8 cellular contexts compared by ENCODE assay signal in the genomic region with DNA sequence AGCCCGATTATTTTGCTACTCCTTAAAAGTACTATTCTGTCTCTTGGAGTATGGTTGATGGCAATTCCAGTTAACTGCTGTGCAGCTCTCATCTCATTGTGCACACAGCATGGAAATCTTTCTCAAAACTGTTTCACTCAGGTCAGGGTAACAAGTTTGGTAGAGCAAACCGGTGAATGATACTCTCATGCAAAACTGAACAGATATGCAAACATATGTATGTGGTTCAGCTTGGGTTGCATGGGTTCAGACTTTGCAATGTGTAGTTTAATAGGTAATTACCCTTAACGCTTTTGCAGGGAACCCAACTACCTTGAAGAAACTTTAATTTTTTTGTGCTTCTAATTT. TPM values are rescaled to one million over a fixed set of nuclear protein-coding genes. Genes with fewer than 3 reads are reported as not detected.
A peak's percentile ranks its signal among the peaks of the same experiment; 100 is the strongest.
DNase-seq lines count a peak whose midpoint lies in the region; ATAC-seq and TF ChIP-seq lines count a peak whose summit lies in the region.

No MANE protein-coding gene starts in this region.

- H3T11ph ChIP-seq in H9 (ENCODE audit: low read length), result no peak overlapping the region

- H3K36me3 Mint-ChIP-seq in H9 (ENCODE audit: insufficient read depth in 1 of 3, low read depth in 3 of 3), result peaks cover 3 to 18% (median 11%) of the 10 kb centered on the region in 3 experiments

- in situ Hi-C loops in KBM-7 (cut with MboI; ENCODE audit: low pct_unique_long_range_greater_than_20kb, low sequenced_read_pairs), result no loop called here

- H3K27me3 ChIP-seq in H9 (ENCODE audit: insufficient read depth, low read length) (no peaks in the 10 kb centered on the region), ascending aorta (no peaks in the 10 kb centered on the region), lower lobe of right lung (ENCODE audit: low read depth) (no peaks in the 10 kb centered on the region)

- no peak overlapping the region for H2AFZ ChIP-seq in H9 (ENCODE audit: low read length)

- H3K79me2 ChIP-seq in H9 (ENCODE audit: insufficient read depth, low read length), result no peaks in the 10 kb centered on the region

- no peaks in the 10 kb centered on the region for H4K20me1 ChIP-seq in H9 (ENCODE audit: control insufficient read depth, insufficient read depth, insufficient read length)

- H3K9me3 ChIP-seq in H9 (ENCODE audit: control insufficient read depth, low read depth, low read length) (no peaks in the 10 kb centered on the region), ascending aorta (no peaks in the 10 kb centered on the region), lower lobe of right lung (no peaks in the 10 kb centered on the region)

- ATAC-seq in lower lobe of right lung, result no peak
- ATAC-seq in HG02970 (IDR thresholded peaks at IDR 0.05; ENCODE audit: low FRiP score, unreplicated experiment), result no peak

- H3K79me1 ChIP-seq in H9 (ENCODE audit: insufficient read depth, low read depth, low read length, poor library complexity, severe bottlenecking), result no peaks in the 10 kb centered on the region

- WGBS in H9 (ENCODE audit: extremely low coverage, insufficient read length, low lambda C conversion rate), result no CpG with 5 or more reads among the region's 3 CpGs

- H3K23me2 ChIP-seq in H9 (ENCODE audit: insufficient read length, low read depth, low read length, poor library complexity, severe bottlenecking), result peaks cover 5% of the 10 kb centered on the region

- TF ChIP-seq CTCF in 22Rv1 (IDR thresholded peaks at IDR 0.05) (no peak), H9 (conservative IDR thresholded peaks at IDR 0.05) (no peak), ascending aorta (IDR thresholded peaks at IDR 0.05) (no peak), lower lobe of right lung (IDR thresholded peaks at IDR 0.05) (no peak)

- no peak overlapping the region for H4K91ac ChIP-seq in H9 (ENCODE audit: insufficient read length, low read depth, low read length)

- peak overlapping the region; percentile 87 for H3K4me2 ChIP-seq in H9 (ENCODE audit: insufficient read depth, insufficient read length, low read length)

- H3K4me3 Mint-ChIP-seq in H9, result peak overlapping the region; percentile 89 to 92

- no peak overlapping the region for H3K4ac ChIP-seq in H9 (ENCODE audit: low read depth, low read length)

- no peak overlapping the region for H4K5ac ChIP-seq in H9 (ENCODE audit: insufficient read length, low read depth, low read length)

- peak overlapping the region; percentile 92 to 94 for H3K4me3 ChIP-seq in ascending aorta
- H3K4me3 ChIP-seq in lower lobe of right lung, result peak overlapping the region; percentile 93

- intact Hi-C loops in ascending aorta (cut with DNase I), result loop anchor here (2.0 to 10.0 kb wide), 3 partner anchors 74 to 548 kb away; a partner anchor contains a TSS
- intact Hi-C loops in lower lobe of right lung (cut with DNase I), result no loop called here

- peak overlapping the region; percentile 89 for H3K27ac ChIP-seq in 22Rv1
- H3K27ac ChIP-seq in H9 (ENCODE audit: insufficient read length, low read depth, low read length), result no peak overlapping the region
- peak overlapping the region; percentile 96 to 99 for H3K27ac ChIP-seq in ascending aorta
- peak overlapping the region; percentile 94 for H3K27ac ChIP-seq in lower lobe of right lung

- no peak overlapping the region for H3K9ac ChIP-seq in H9 (ENCODE audit: extremely low read depth, insufficient read length, low read length)

- H2BK20ac ChIP-seq in H9 (ENCODE audit: low read depth, low read length, poor library complexity, severe bottlenecking), result no peak overlapping the region

- no peak overlapping the region for H4K8ac ChIP-seq in H9 (replicated peaks; ENCODE audit: insufficient read length, low read depth, low read length)

- H3K4me1 ChIP-seq in H9 (ENCODE audit: insufficient read depth, low read length) (peaks cover 6% of the 10 kb centered on the region; the same call in 1 of the 2 replicates), ascending aorta (peaks cover 3 to 20% of the 10 kb centered on the region in 2 donors), lower lobe of right lung (peaks cover 16% of the 10 kb centered on the region)

- H2BK120ac ChIP-seq in H9 (ENCODE audit: low read depth, low read length, poor library complexity, severe bottlenecking), result no peak overlapping the region

- H3K9me3 Mint-ChIP-seq in H9, result no peaks in the 10 kb centered on the region; a peak in 1 of 5 replicates

- H3K23ac ChIP-seq in H9 (ENCODE audit: insufficient read length, low read depth, low read length), result no peak overlapping the region

- H2BK12ac ChIP-seq in H9 (ENCODE audit: insufficient read length, low read depth, low read length), result no peak overlapping the region

- H3K27ac Mint-ChIP-seq in H9, result peak overlapping the region in 2 of 3 experiments; percentile 7 to 81; a peak in 2 of 7 replicates

- no peak overlapping the region for H2BK15ac ChIP-seq in H9 (ENCODE audit: low read depth, low read length)

- no peak overlapping the region for H3K56ac ChIP-seq in H9 (ENCODE audit: insufficient read length, low read depth, low read length)

- DNase-seq in H9, result no peak
- no peak for DNase-seq in ascending aorta (ENCODE audit: low spot score in 2 of 2)
- no peak for DNase-seq in lower lobe of right lung
- no peak for DNase-seq in H4 (ENCODE audit: low spot score)
- no peak for DNase-seq in NCI-H1417 treated with DMSO at 0.1 percent for 48 hours (lab: John Stamatoyannopoulos, UW)
- no peak for DNase-seq in KBM-7

- peaks cover 26 to 30% of the 10 kb centered on the region in 2 experiments for H3K4me1 Mint-ChIP-seq in H9

- no peaks in the 10 kb centered on the region for H3K27me3 Mint-ChIP-seq in H9 (ENCODE audit: low read depth)

- H2AK5ac ChIP-seq in H9 (ENCODE audit: insufficient read length, low read length), result no peak overlapping the region

- no peak overlapping the region for H3K14ac ChIP-seq in H9 (ENCODE audit: insufficient read depth, low read length)

- no peak overlapping the region for H2BK5ac ChIP-seq in H9 (ENCODE audit: insufficient read length, low read length)

- no peak overlapping the region for H3K18ac ChIP-seq in H9 (ENCODE audit: insufficient read length, low read depth, low read length)

- H3K36me3 ChIP-seq in ascending aorta, result peaks cover 28 to 33% of the 10 kb centered on the region in 2 donors
- H3K36me3 ChIP-seq in lower lobe of right lung, result peaks cover 26% of the 10 kb centered on the region

RNA-seq across cellular contexts. Expression of a gene that starts 2.2 kb away (rescaled TPM):
- total RNA-seq in H9 (2021) (22.8 and 25.0 TPM in 2 replicates), ascending aorta (111 TPM), lower lobe of right lung (13.6 TPM)
- total RNA-seq in H4 (2014; rRNA removed; shearing (Covaris generic)), result 31.6 and 44.6 TPM in 2 replicates
